8 cellular contexts compared by ENCODE assay signal in genomic region chr18:49561127-49561376, GRCh38. TPM values are rescaled to one million over a fixed set of nuclear protein-coding genes. Genes with fewer than 3 reads are reported as not detected.
DNase-seq lines count a peak whose midpoint lies in the region; ATAC-seq, FAIRE-seq and TF ChIP-seq lines count a peak whose summit lies in the region.

No MANE protein-coding gene starts in this region.

- TF ChIP-seq EP300 in ovary (IDR thresholded peaks at IDR 0.05) = no peak

- no peak overlapping the region for H2AFZ ChIP-seq in OCI-LY3 (ENCODE audit: low read depth, low read length)

- POLR2A ChIA-PET in Caco-2 (lab: Charles Lee) = interaction anchor here (0.6 to 0.7 kb wide), 2 partner anchors 84 to 165 kb away, joined by 3 read pairs; no protein-coding TSS in a partner anchor

- H3K27ac ChIP-seq in OCI-LY3 (ENCODE audit: low read length) (no peak overlapping the region), ovary (no peak overlapping the region)

- ATAC-seq in GM18502 (IDR thresholded peaks at IDR 0.05; ENCODE audit: poor library complexity, unreplicated experiment) = no peak

- intact Hi-C loops in Caco-2 (cut with micrococcal nuclease; ENCODE audit: unreplicated experiment) (loop anchor here (2.0 to 5.0 kb wide), 4 partner anchors 34 to 298 kb away; no protein-coding TSS in a partner anchor), ovary (cut with DNase I) (loop anchor here in 2 of 4 donors (10.0 kb wide), 1 partner anchor 204 kb away; no protein-coding TSS in a partner anchor)

- no peak for TF ChIP-seq POLR2A in ovary (IDR thresholded peaks at IDR 0.05)
- no peak for TF ChIP-seq POLR2A in GM12891 (IDR thresholded peaks at IDR 0.05; ENCODE audit: low read depth, low read length)

- H3K4me3 Mint-ChIP-seq in Caco-2 (ENCODE audit: unreplicated experiment) = peak overlapping the region; percentile 98

- no peak overlapping the region for H3K9ac ChIP-seq in OCI-LY3 (ENCODE audit: low read length)

- TF ChIP-seq CTCF in Caco-2 (IDR thresholded peaks at IDR 0.05; ENCODE audit: insufficient read depth in 1 of 2, low read depth in 1 of 2, low read length in 1 of 2, severe bottlenecking in 1 of 2, unreplicated experiment in 1 of 2) (no peak), OCI-LY3 (IDR thresholded peaks at IDR 0.05; ENCODE audit: low read depth, low read length) (no peak), epithelial cell of proximal tubule (conservative IDR thresholded peaks at IDR 0.05; ENCODE audit: low read depth, low read length) (no peak), ovary (IDR thresholded peaks at IDR 0.05) (no peak)

- CTCF ChIA-PET in Caco-2 (lab: Charles Lee) = interaction anchor here (0.8 to 1.0 kb wide), 2 partner anchors 170 to 206 kb away, joined by 3 read pairs; no protein-coding TSS in a partner anchor

- H3K27ac Mint-ChIP-seq in Caco-2 (ENCODE audit: unreplicated experiment) = peak overlapping the region; percentile 92

- no TSS peak for BruUV-seq in Caco-2 (replicated peaks; lab: Mats Ljungman, UMichigan)

- WGBS in ovary, 3 donors = 0 to 2% (median 1%) methylated on average over 17 of the region's 17 CpGs

- H3K4me2 ChIP-seq in OCI-LY3 (ENCODE audit: low read length) = peak overlapping the region; percentile 60

- peaks cover 29% of the 10 kb centered on the region for H3K36me3 Mint-ChIP-seq in Caco-2 (ENCODE audit: insufficient read depth, unreplicated experiment)

- no peaks in the 10 kb centered on the region for H3K79me2 ChIP-seq in OCI-LY3 (ENCODE audit: low read length)

- FAIRE-seq in GM12891 (lab: Jason Lieb, UNC) = no peak

- H3K27me3 ChIP-seq in Caco-2 (replicated peaks; ENCODE audit: control insufficient read depth, insufficient read depth, low read length) (no peaks in the 10 kb centered on the region), OCI-LY3 (ENCODE audit: low read depth, low read length) (peaks cover 20% of the 10 kb centered on the region), ovary (no peaks in the 10 kb centered on the region)

- DNase-seq in Caco-2 = peak in 1 of 2 experiments; percentile 5
- no peak for DNase-seq in epithelial cell of proximal tubule (ENCODE audit: low read depth)
- no peak for DNase-seq in ovary
- no peak for DNase-seq in UCSD-AML1 (lab: John Stamatoyannopoulos, UW; ENCODE audit: unreplicated experiment)
- DNase-seq in GM12891 (ENCODE audit: insufficient read length, low spot score) = no peak
- DNase-seq in AG08396 (ENCODE audit: low spot score) = no peak

- H3K9me3 Mint-ChIP-seq in Caco-2 (ENCODE audit: unreplicated experiment) = no peaks in the 10 kb centered on the region

- H3K4me1 Mint-ChIP-seq in Caco-2 (ENCODE audit: low read depth, unreplicated experiment) = no peaks in the 10 kb centered on the region

- no peaks in the 10 kb centered on the region for H4K20me1 ChIP-seq in OCI-LY3 (ENCODE audit: insufficient read depth, low read length)

- H3K4me3 ChIP-seq in Caco-2 (ENCODE audit: low read depth, low read length) = peak overlapping the region; percentile 56
- H3K4me3 ChIP-seq in OCI-LY3 (ENCODE audit: low read length) = peak overlapping the region; percentile 51; the same call in 1 of the 2 replicates
- peak overlapping the region; percentile 75 for H3K4me3 ChIP-seq in epithelial cell of proximal tubule (ENCODE audit: low read depth, low read length)
- H3K4me3 ChIP-seq in ovary = peak overlapping the region; percentile 27

- H3K36me3 ChIP-seq in Caco-2 (ENCODE audit: control insufficient read depth, insufficient read depth, low read length) (no peaks in the 10 kb centered on the region), OCI-LY3 (replicated peaks; ENCODE audit: low read depth, low read length) (no peaks in the 10 kb centered on the region), ovary (no peaks in the 10 kb centered on the region)

- H3K27me3 Mint-ChIP-seq in Caco-2 (ENCODE audit: insufficient read depth, unreplicated experiment) = no peaks in the 10 kb centered on the region

- H3K9me3 ChIP-seq in Caco-2 (no peaks in the 10 kb centered on the region), OCI-LY3 (ENCODE audit: insufficient read depth, low read length) (no peaks in the 10 kb centered on the region), ovary (no peaks in the 10 kb centered on the region)

- H3K4me1 ChIP-seq in Caco-2 (no peaks in the 10 kb centered on the region), OCI-LY3 (ENCODE audit: low read length) (peaks cover 60% of the 10 kb centered on the region), ovary (ENCODE audit: insufficient read depth) (peaks cover 5% of the 10 kb centered on the region)

TF ChIP-seq in GM12891, 5 proteins besides CTCF, POLR2A, EP300 and RAD21:
- TF ChIP-seq PAX5 (IDR thresholded peaks at IDR 0.05; ENCODE audit: insufficient read depth, low read length, severe bottlenecking) (no peak), SPI1 (IDR thresholded peaks at IDR 0.05; ENCODE audit: low read depth, low read length) (no peak), TAF1 (IDR thresholded peaks at IDR 0.05; ENCODE audit: low read depth, low read length) (no peak)

RNA-seq across cellular contexts. Expression of gene LIPG, which starts 0.8 kb away (rescaled TPM):
- total RNA-seq in Caco-2 (2022) = 86.7 and 87.5 TPM in 2 replicates
- 117 and 173 TPM in 2 replicates for total RNA-seq in epithelial cell of proximal tubule
- 1 to 10 TPM in 1 of 7 donors, under 1 TPM in 5, not detected in 1; 0.23 to 3.9 (median 0.51) TPM for total RNA-seq in ovary
- 1 to 10 TPM in 1 of 2 donors, under 1 TPM in 1; 0.94 to 1.3 TPM for polyA plus RNA-seq in ovary
- 0.40 TPM for polyA plus RNA-seq in GM12891 (2012; ENCODE audit: low read depth, missing spikeins)

Comparison
In these comparisons a context has a peak if more than half of its experiments do, and no peak if none do; other contexts are left out.
1. RNA of gene LIPG, which starts 0.8 kb away (total RNA-seq): 117 to 173 TPM in epithelial cell of proximal tubule and 86.7 to 87.5 TPM in Caco-2; 0.23 to 3.9 TPM in ovary; every median in the first group is over 10 times any median in the second.
2. Peak in every context shown above with its lines, with median percentiles within 50 percentile points of each other: H3K4me3 ChIP-seq.